In genomic region chr4:87375719-87376291, GRCh38 we compare ENCODE assay signal across 8 cellular contexts. TPM values are rescaled to one million over a fixed set of nuclear protein-coding genes. Genes with fewer than 3 reads are reported as not detected.
DNase-seq lines count a peak whose midpoint lies in the region; ATAC-seq and TF ChIP-seq lines count a peak whose summit lies in the region.

No MANE protein-coding gene starts in this region.

- H3K4me3 Mint-ChIP-seq in natural killer cell (no peak overlapping the region), T-helper 17 cell (no peak overlapping the region)
- no peak overlapping the region for H3K4me3 Mint-ChIP-seq in natural killer cell treated with Interleukin-12 subunit alpha and Interleukin-12 subunit beta and Interleukin-15 and Interleukin-18, amount 100 ng/mL, for 72 hours

- no peaks in the 10 kb centered on the region for H3K9me3 Mint-ChIP-seq in natural killer cell
- H3K9me3 Mint-ChIP-seq in natural killer cell treated with Interleukin-12 subunit alpha and Interleukin-12 subunit beta and Interleukin-15 and Interleukin-18, amount 100 ng/mL, for 72 hours = no peaks in the 10 kb centered on the region

- H3K27ac Mint-ChIP-seq in natural killer cell (no peak overlapping the region), T-helper 17 cell (no peak overlapping the region)
- H3K27ac Mint-ChIP-seq in natural killer cell treated with Interleukin-12 subunit alpha and Interleukin-12 subunit beta and Interleukin-15 and Interleukin-18, amount 100 ng/mL, for 72 hours = no peak overlapping the region

- no peaks in the 10 kb centered on the region for H3K36me3 Mint-ChIP-seq in natural killer cell
- no peaks in the 10 kb centered on the region for H3K36me3 Mint-ChIP-seq in natural killer cell treated with Interleukin-12 subunit alpha and Interleukin-12 subunit beta and Interleukin-15 and Interleukin-18, amount 100 ng/mL, for 72 hours
- H3K36me3 Mint-ChIP-seq in T-helper 17 cell (ENCODE audit: low read depth) = peaks cover 2% of the 10 kb centered on the region

- no peak overlapping the region for H3K4me3 ChIP-seq in prostate gland

- no peaks in the 10 kb centered on the region for H3K9me3 ChIP-seq in T-helper 17 cell (ENCODE audit: control insufficient read depth, low read length, poor library complexity, severe bottlenecking)
- H3K9me3 ChIP-seq in prostate gland = no peaks in the 10 kb centered on the region

- no peak overlapping the region for H3K27ac ChIP-seq in prostate gland

- no peaks in the 10 kb centered on the region for H3K4me1 ChIP-seq in prostate gland (replicated peaks)

- no peaks in the 10 kb centered on the region for H3K36me3 ChIP-seq in prostate gland

- H3K4me1 Mint-ChIP-seq in natural killer cell (peaks cover 0 to 5% of the 10 kb centered on the region in 2 donors), T-helper 17 cell (peaks cover 7% of the 10 kb centered on the region)
- H3K4me1 Mint-ChIP-seq in natural killer cell treated with Interleukin-12 subunit alpha and Interleukin-12 subunit beta and Interleukin-15 and Interleukin-18, amount 100 ng/mL, for 72 hours (ENCODE audit: low read depth in 2 of 2) = peaks cover 0 to 2% of the 10 kb centered on the region in 2 donors

- TF ChIP-seq CTCF in natural killer cell (IDR thresholded peaks at IDR 0.05) = peak; percentile 73
- peak in 3 of 4 experiments; percentile 62 to 76 (median 73) for TF ChIP-seq CTCF in prostate gland (IDR thresholded peaks at IDR 0.05)

- H3K27me3 Mint-ChIP-seq in natural killer cell (ENCODE audit: low read depth in 2 of 2) (no peaks in the 10 kb centered on the region), T-helper 17 cell (no peaks in the 10 kb centered on the region)
- H3K27me3 Mint-ChIP-seq in natural killer cell treated with Interleukin-12 subunit alpha and Interleukin-12 subunit beta and Interleukin-15 and Interleukin-18, amount 100 ng/mL, for 72 hours = no peaks in the 10 kb centered on the region

- no peaks in the 10 kb centered on the region for H3K27me3 ChIP-seq in prostate gland (replicated peaks; ENCODE audit: insufficient read depth)

- intact Hi-C loops in natural killer cell (cut with micrococcal nuclease) = loop anchor here (1.0 to 10.0 kb wide), 2 partner anchors 89 to 469 kb away; no protein-coding TSS in a partner anchor
- intact Hi-C loops in prostate gland (cut with DNase I) = loop anchor here (2.0 to 5.0 kb wide), 3 partner anchors 91 to 463 kb away; no protein-coding TSS in a partner anchor

- no peak for TF ChIP-seq POLR2A in prostate gland (IDR thresholded peaks at IDR 0.05)

- peak; percentile 71 to 73 (median 73) for ATAC-seq in natural killer cell
- ATAC-seq in natural killer cell treated with Interleukin-12 subunit alpha and Interleukin-12 subunit beta and Interleukin-15 and Interleukin-18, amount 100 ng/mL, for 72 hours = no peak
- ATAC-seq in HG03439 (IDR thresholded peaks at IDR 0.05; ENCODE audit: unreplicated experiment) = peak; percentile 68
- peak; percentile 35 for ATAC-seq in T-helper 17 cell

- DNase-seq in natural killer cell (no peak), T-helper 17 cell (no peak), germinal center (ENCODE audit: low spot score) (peak; percentile 19), prostate gland (ENCODE audit: low spot score) (peak; percentile 42), NCI-H146 (lab: John Stamatoyannopoulos, UW) (no peak), middle frontal gyrus (ENCODE audit: extremely low spot score, low spot score) (no peak)
- no peak for DNase-seq in natural killer cell treated with Interleukin-12 subunit alpha and Interleukin-12 subunit beta and Interleukin-15 and Interleukin-18, amount 100 ng/mL, for 72 hours (ENCODE audit: low spot score)

- WGBS in prostate gland = 56% methylated on average over 4 of the region's 4 CpGs

RNA-seq across cellular contexts. Expression of gene HSD17B11, which starts 15.2 kb away (rescaled TPM):
- total RNA-seq in natural killer cell (10 to 100 TPM; 42.2 to 50.5 (median 49.8) TPM), T-helper 17 cell (10 to 100 TPM; 27.7 to 40.7 TPM), prostate gland (10 to 100 TPM; 38.2 to 45.2 TPM)
- 10 to 100 TPM; 11.2 to 18.3 TPM for total RNA-seq in natural killer cell treated with Interleukin-12 subunit alpha and Interleukin-12 subunit beta and Interleukin-15 and Interleukin-18, amount 100 ng/mL, for 72 hours

RNA-seq across cellular contexts. Expression of gene NUDT9, which starts 46.6 kb away (rescaled TPM):
- total RNA-seq in natural killer cell = 1 to 10 TPM; 7.3 to 9.6 (median 9.5) TPM
- 10 to 100 TPM; 14.6 to 18.2 TPM for total RNA-seq in natural killer cell treated with Interleukin-12 subunit alpha and Interleukin-12 subunit beta and Interleukin-15 and Interleukin-18, amount 100 ng/mL, for 72 hours
- 1 to 10 TPM; 6.2 to 9.7 TPM for total RNA-seq in T-helper 17 cell
- 10 to 100 TPM; 30.4 to 37.9 TPM for total RNA-seq in prostate gland

RNA-seq across cellular contexts. Expression of gene HSD17B13, which starts 53.1 kb away (rescaled TPM):
- under 1 TPM; 0.33 to 0.95 (median 0.73) TPM for total RNA-seq in natural killer cell
- under 1 TPM in 1 of 2 donors, not detected in 1; 0.12 TPM for total RNA-seq in natural killer cell treated with Interleukin-12 subunit alpha and Interleukin-12 subunit beta and Interleukin-15 and Interleukin-18, amount 100 ng/mL, for 72 hours
- total RNA-seq in T-helper 17 cell = under 1 TPM in 1 of 2 donors, not detected in 1; 0.20 TPM
- 1 to 10 TPM; 1.7 to 8.3 TPM for total RNA-seq in prostate gland

Comparison
In these comparisons a context has a peak if more than half of its experiments do, and no peak if none do; other contexts are left out.
1. ATAC-seq: peak in natural killer cell (3 of 3), HG03439 (single experiment) and T-helper 17 cell (single experiment); none in natural killer cell treated with Interleukin-12 subunit alpha and Interleukin-12 subunit beta and Interleukin-15 and Interleukin-18, amount 100 ng/mL, for 72 hours (0 of 2).
2. DNase-seq: peak in germinal center (single experiment) and prostate gland (single experiment); none in natural killer cell (single experiment), natural killer cell treated with Interleukin-12 subunit alpha and Interleukin-12 subunit beta and Interleukin-15 and Interleukin-18, amount 100 ng/mL, for 72 hours (single experiment), T-helper 17 cell (0 of 3), NCI-H146 (single experiment) and middle frontal gyrus (single experiment).